2 cellular contexts compared by ENCODE assay signal in the genomic region with DNA sequence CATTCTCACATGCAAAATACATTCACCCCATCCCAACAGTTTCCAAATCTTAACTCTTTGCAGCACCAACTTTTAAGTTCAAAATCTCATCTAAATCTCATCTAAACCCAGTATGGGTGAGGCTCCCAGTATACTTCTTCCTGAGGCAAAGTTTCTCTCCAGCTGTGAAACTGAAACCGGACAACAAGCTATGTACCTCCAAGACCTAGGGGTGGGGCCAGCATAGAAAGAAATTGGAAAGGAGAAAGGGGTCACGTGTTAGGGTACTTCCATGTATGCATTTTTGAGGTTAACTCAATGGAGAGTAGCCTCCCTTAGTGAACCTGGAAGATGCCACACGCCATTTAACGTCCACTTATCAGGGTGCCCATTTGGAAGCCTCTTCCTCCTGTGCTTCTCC.
TF ChIP-seq lines count a peak whose summit lies in the region.

No MANE protein-coding gene starts in this region.

TF ChIP-seq in HCT116, 20 proteins besides CTCF, POLR2A, EP300 and RAD21:
- TF ChIP-seq FOSL1 (IDR thresholded peaks at IDR 0.05; ENCODE audit: low read depth), result no peak
- TF ChIP-seq SIN3A (IDR thresholded peaks at IDR 0.05; ENCODE audit: low read depth), result no peak
- TF ChIP-seq CBX3 (IDR thresholded peaks at IDR 0.05; ENCODE audit: low read depth), result no peak
- TF ChIP-seq SP1 (IDR thresholded peaks at IDR 0.05; ENCODE audit: low read depth), result no peak
- TF ChIP-seq ZFX (IDR thresholded peaks at IDR 0.05), result no peak
- TF ChIP-seq CEBPB (IDR thresholded peaks at IDR 0.05; ENCODE audit: low read depth), result no peak

TF ChIP-seq in H1, 55 proteins besides CTCF, POLR2A, EP300 and RAD21:
- TF ChIP-seq POLR2AphosphoS5 (IDR thresholded peaks at IDR 0.05; ENCODE audit: low read depth, low read length) (no peak), JUND (IDR thresholded peaks at IDR 0.05; ENCODE audit: low read length) (no peak), SP1 (IDR thresholded peaks at IDR 0.05; ENCODE audit: low read depth, low read length) (no peak), EZH2 (IDR thresholded peaks at IDR 0.05; ENCODE audit: low read depth, low read length, severe bottlenecking) (no peak), MAFK (IDR thresholded peaks at IDR 0.05; ENCODE audit: low read depth, low read length) (no peak), SIRT6 (IDR thresholded peaks at IDR 0.05; ENCODE audit: low read length) (no peak), ASH2L (IDR thresholded peaks at IDR 0.05; ENCODE audit: low read length) (no peak), CBX5 (IDR thresholded peaks at IDR 0.05; ENCODE audit: low read depth, low read length) (no peak), SAP30 (IDR thresholded peaks at IDR 0.05; ENCODE audit: insufficient read depth, insufficient replicate concordance, low read length) (no peak), SP4 (IDR thresholded peaks at IDR 0.05; ENCODE audit: low read length) (no peak), SIN3A (conservative IDR thresholded peaks at IDR 0.05 in 1 of 2, IDR thresholded peaks at IDR 0.05 in 1 of 2; ENCODE audit: low read depth in 1 of 2, low read length in 2 of 2) (no peak), GTF2F1 (IDR thresholded peaks at IDR 0.05; ENCODE audit: borderline replicate concordance, low read depth, low read length) (no peak), TCF12 (IDR thresholded peaks at IDR 0.05; ENCODE audit: low read depth, low read length) (no peak), MAX (IDR thresholded peaks at IDR 0.05) (no peak)
- TF ChIP-seq, protein P1, sequence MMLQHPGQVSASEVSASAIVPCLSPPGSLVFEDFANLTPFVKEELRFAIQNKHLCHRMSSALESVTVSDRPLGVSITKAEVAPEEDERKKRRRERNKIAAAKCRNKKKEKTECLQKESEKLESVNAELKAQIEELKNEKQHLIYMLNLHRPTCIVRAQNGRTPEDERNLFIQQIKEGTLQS (IDR thresholded peaks at IDR 0.05; ENCODE audit: insufficient read depth, low read depth, low read length), result no peak
